Comparison of ENCODE assay signal across 9 cellular contexts in genomic region chr1:92599184-92599583, GRCh38.
DNase-seq lines count a peak whose midpoint lies in the region; ATAC-seq, FAIRE-seq and TF ChIP-seq lines count a peak whose summit lies in the region.
"Had no signal": no experiment of that assay in that cellular context is flagged by ENCODE, and none has a peak within 500 bp of the region (broad histone marks: within the 10 kb centered on the region; RNA-seq: fewer than 3 reads in every experiment).

No MANE protein-coding gene starts in this region.

- H3K27me3 Mint-ChIP-seq in osteocyte (ENCODE audit: unreplicated experiment), result no peaks in the 10 kb centered on the region
- no peaks in the 10 kb centered on the region for H3K27me3 Mint-ChIP-seq in stimulated activated naive B cell treated with anti-CD40 and anti-IgM and Interleukin-4, amounts not matched to agents 10 μg/mL and 1 μg/mL and 100 μg/mL, for 72 hours
- H3K27me3 Mint-ChIP-seq: naive B cell had no signal

- H4K20me1 ChIP-seq in K562 (replicated peaks; ENCODE audit: control insufficient read depth, insufficient read depth, low read length), result no peaks in the 10 kb centered on the region

- no peaks in the 10 kb centered on the region for H3K9me3 ChIP-seq in K562 (replicated peaks; ENCODE audit: control insufficient read depth, insufficient read depth, low read depth, low read length)

- no peak overlapping the region for H3K9ac ChIP-seq in K562 (ENCODE audit: insufficient read depth in 1 of 2, low read depth in 2 of 2, low read length in 2 of 2)

- CTCF ChIA-PET in K562 (lab: Yijun Ruan, JAX; ENCODE audit: low intra/inter-chr PET ratio), result interaction anchor here (0.6 to 1.6 kb wide), 2 partner anchors 290 to 672 kb away, joined by 3 to 6 read pairs; no protein-coding TSS in a partner anchor

- H3K4me2 ChIP-seq in K562 (ENCODE audit: insufficient read depth, low read length), result no peak overlapping the region

- no peak for TF ChIP-seq POLR2A in K562 (conservative IDR thresholded peaks at IDR 0.05)

- no peaks in the 10 kb centered on the region for H3K9me1 ChIP-seq in K562 (ENCODE audit: control insufficient read depth, insufficient read depth, low read length)

- ATAC-seq in K562 (no peak), GM21526 (IDR thresholded peaks at IDR 0.05; ENCODE audit: low FRiP score, unreplicated experiment) (no peak)
- no peak for ATAC-seq in stimulated activated naive B cell treated with anti-CD40 and anti-IgM and Interleukin-4, amounts not matched to agents 10 μg/mL and 1 μg/mL and 100 μg/mL, for 72 hours (replicated peaks)

- no peaks in the 10 kb centered on the region for H3K79me2 ChIP-seq in K562 (ENCODE audit: control insufficient read depth, insufficient read depth, low read length)

- H3K4me3 ChIP-seq in K562, result no peak overlapping the region

- no peak overlapping the region for H3K27ac Mint-ChIP-seq in osteocyte (ENCODE audit: unreplicated experiment)
- H3K27ac Mint-ChIP-seq in stimulated activated naive B cell treated with anti-CD40 and anti-IgM and Interleukin-4, amounts not matched to agents 10 μg/mL and 1 μg/mL and 100 μg/mL, for 72 hours, result no peak overlapping the region

- intact Hi-C loops in K562 (cut with micrococcal nuclease), result loop anchor here (1.0 kb wide), 2 partner anchors 138 to 289 kb away; no protein-coding TSS in a partner anchor

- H3K36me3 Mint-ChIP-seq in osteocyte (ENCODE audit: unreplicated experiment), result peaks cover 4% of the 10 kb centered on the region
- peaks cover 9 to 10% of the 10 kb centered on the region in 2 donors for H3K36me3 Mint-ChIP-seq in stimulated activated naive B cell treated with anti-CD40 and anti-IgM and Interleukin-4, amounts not matched to agents 10 μg/mL and 1 μg/mL and 100 μg/mL, for 72 hours

- no TSS peak for BruUV-seq in K562 (replicated peaks; lab: Mats Ljungman, UMichigan)

- H3K4me1 ChIP-seq in K562 (replicated peaks in 1 of 2; ENCODE audit: control insufficient read depth in 2 of 2, insufficient read depth in 2 of 2, low read length in 2 of 2), result no peaks in the 10 kb centered on the region

- no peak overlapping the region for H3K4me3 Mint-ChIP-seq in osteocyte (ENCODE audit: unreplicated experiment)
- no peak overlapping the region for H3K4me3 Mint-ChIP-seq in stimulated activated naive B cell treated with anti-CD40 and anti-IgM and Interleukin-4, amounts not matched to agents 10 μg/mL and 1 μg/mL and 100 μg/mL, for 72 hours
- H3K4me3 Mint-ChIP-seq: naive B cell had no signal

- peak; percentile 77 to 78 for TF ChIP-seq RAD21 in K562 (CRISPR knock-in tag; conservative IDR thresholded peaks at IDR 0.05 in 1 of 2, IDR thresholded peaks at IDR 0.05 in 1 of 2)

- TF ChIP-seq CTCF in K562 (IDR thresholded peaks at IDR 0.05 in 2 of 3, conservative IDR thresholded peaks at IDR 0.05 in 1 of 3; ENCODE audit: insufficient read depth in 2 of 3, low read depth in 1 of 3, low read length in 3 of 3), result peak in 1 of 3 experiments; percentile 53; a peak in 2 of 6 replicates
- TF ChIP-seq CTCF in osteocyte (IDR thresholded peaks at IDR 0.05), result peak; percentile 56

- H3K36me3 ChIP-seq in K562 (ENCODE audit: control insufficient read depth, insufficient read depth, low read length), result no peaks in the 10 kb centered on the region

- no peaks in the 10 kb centered on the region for H3K9me3 Mint-ChIP-seq in osteocyte (ENCODE audit: unreplicated experiment)
- no peaks in the 10 kb centered on the region for H3K9me3 Mint-ChIP-seq in stimulated activated naive B cell treated with anti-CD40 and anti-IgM and Interleukin-4, amounts not matched to agents 10 μg/mL and 1 μg/mL and 100 μg/mL, for 72 hours

- FAIRE-seq in K562 (lab: Jason Lieb, UNC), result peak; percentile 6

- no peak for TF ChIP-seq EP300 in K562 (IDR thresholded peaks at IDR 0.05; ENCODE audit: low read length)

- in situ Hi-C loops in K562 (cut with MboI), result no loop called here

- no peak overlapping the region for H2AFZ ChIP-seq in K562 (ENCODE audit: low read depth, low read length)

- H3K27ac ChIP-seq in K562 (ENCODE audit: extremely low read depth, low read depth, low read length), result no peak overlapping the region

- POLR2A ChIA-PET in K562 (lab: Yijun Ruan, JAX), result no interaction called here

- DNase-seq in NCI-H82 (lab: John Stamatoyannopoulos, UW), result peak; percentile 31
- DNase-seq in NCI-H82 treated with DMSO at 0.1 percent for 48 hours (lab: John Stamatoyannopoulos, UW; ENCODE audit: unreplicated experiment), result no peak
- DNase-seq in Kasumi-1 (lab: John Stamatoyannopoulos, UW), result peak; percentile 79 to 87
- DNase-seq in K562 (ENCODE audit: extremely low read depth in 1 of 4, low spot score in 3 of 4), result peak in 2 of 4 experiments; percentile 12 to 30
- no peak for DNase-seq in osteocyte (ENCODE audit: extremely low spot score, unreplicated experiment)
- no peak for DNase-seq in DMS153 (lab: John Stamatoyannopoulos, UW)
- DNase-seq in stimulated activated naive B cell treated with anti-CD40 and anti-IgM and Interleukin-4, amounts not matched to agents 10 μg/mL and 1 μg/mL and 100 μg/mL, for 72 hours, result no peak
- DNase-seq: naive B cell had no signal

- 6% methylated on average over 2 of the region's 2 CpGs for WGBS in K562 (ENCODE audit: insufficient coverage, low coverage, missing lambda C conversion rate)

- H3K4me1 Mint-ChIP-seq in osteocyte (ENCODE audit: unreplicated experiment), result no peaks in the 10 kb centered on the region
- no peaks in the 10 kb centered on the region for H3K4me1 Mint-ChIP-seq in stimulated activated naive B cell treated with anti-CD40 and anti-IgM and Interleukin-4, amounts not matched to agents 10 μg/mL and 1 μg/mL and 100 μg/mL, for 72 hours
- H3K4me1 Mint-ChIP-seq: naive B cell had no signal

- H3K27me3 ChIP-seq in K562 (ENCODE audit: control insufficient read depth in 2 of 2, insufficient read depth in 2 of 2, low read length in 2 of 2), result no peaks in the 10 kb centered on the region

TF ChIP-seq in K562, 482 proteins besides CTCF, POLR2A, EP300 and RAD21:
- TF ChIP-seq DEAF1 (CRISPR knock-in tag; IDR thresholded peaks at IDR 0.05) (peak; percentile 47; the same call in 1 of the 2 replicates), SREBF1 (IDR thresholded peaks at IDR 0.05; ENCODE audit: borderline replicate concordance, low read depth, low read length) (no peak)

Comparison
In these comparisons a context has a peak if more than half of its experiments do, and no peak if none do; other contexts are left out.
1. DNase-seq: peak in NCI-H82 (single experiment) and Kasumi-1 (2 of 2); none in NCI-H82 treated with DMSO at 0.1 percent for 48 hours (single experiment), osteocyte (single experiment), DMS153 (single experiment) and stimulated activated naive B cell treated with anti-CD40 and anti-IgM and Interleukin-4, amounts not matched to agents 10 μg/mL and 1 μg/mL and 100 μg/mL, for 72 hours (single experiment).